In the genomic region with DNA sequence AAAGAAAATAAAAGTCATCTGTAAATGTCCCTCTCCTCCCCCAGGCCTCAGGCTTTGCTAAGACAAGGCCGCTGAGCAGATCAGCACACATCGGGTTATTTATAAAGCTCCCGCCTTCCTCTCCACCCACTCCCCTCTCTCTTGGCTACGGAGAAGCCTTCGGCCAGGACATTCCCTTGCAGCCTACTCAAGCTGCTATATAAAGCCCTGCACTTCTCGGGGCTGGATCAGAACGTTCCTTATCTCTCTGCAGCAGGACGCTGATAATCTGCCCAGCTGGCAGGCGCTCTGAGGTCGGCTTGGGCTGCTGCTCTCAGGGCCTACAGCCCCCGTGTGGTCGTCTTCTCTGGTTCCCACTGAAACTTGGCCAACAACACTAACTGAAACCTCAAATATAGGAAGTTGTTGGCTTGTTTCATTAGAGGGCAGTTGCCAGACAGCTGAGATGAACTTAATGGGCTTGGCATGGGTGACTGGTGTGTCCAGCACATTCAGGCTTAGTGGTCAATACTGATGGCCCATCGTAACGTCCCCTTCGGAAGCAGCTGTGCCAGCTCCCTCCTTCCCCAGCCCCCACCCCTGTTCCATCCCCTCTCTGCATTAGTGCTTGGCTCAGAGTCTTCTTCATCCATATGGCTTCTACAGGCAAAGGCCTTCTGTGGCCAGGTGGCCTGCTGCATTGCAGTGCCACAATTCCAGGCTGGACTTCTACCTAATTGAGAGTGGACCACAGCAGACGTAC, we compare ENCODE assay signal across 8 cellular contexts.
DNase-seq lines count a peak whose midpoint lies in the region; ATAC-seq and TF ChIP-seq lines count a peak whose summit lies in the region.

No MANE protein-coding gene starts in this region.

- TF ChIP-seq CTCF in AG04450 (IDR thresholded peaks at IDR 0.05; ENCODE audit: low read depth, low read length) (peak; percentile 53), foreskin fibroblast (IDR thresholded peaks at IDR 0.05; ENCODE audit: low read depth, low read length) (peak; percentile 30), parathyroid adenoma (IDR thresholded peaks at IDR 0.05) (no peak)

- H3K36me3 ChIP-seq in SJCRH30 (no peaks in the 10 kb centered on the region), parathyroid adenoma (ENCODE audit: control insufficient read depth, insufficient read depth, low read length) (no peaks in the 10 kb centered on the region)

- no peaks in the 10 kb centered on the region for H3K27me3 ChIP-seq in AG04450 (ENCODE audit: control insufficient read depth, insufficient read depth, low read length)
- H3K27me3 ChIP-seq in SJCRH30 = no peaks in the 10 kb centered on the region
- H3K27me3 ChIP-seq in parathyroid adenoma (ENCODE audit: control insufficient read depth, insufficient read depth, low read length) = no peaks in the 10 kb centered on the region

- H3K4me1 ChIP-seq in SJCRH30 (peaks cover 19% of the 10 kb centered on the region), parathyroid adenoma (peaks cover 10% of the 10 kb centered on the region)

- H2AFZ ChIP-seq in parathyroid adenoma = peak overlapping the region; percentile 75

- no peaks in the 10 kb centered on the region for H3K9me3 ChIP-seq in AG04450 (ENCODE audit: control insufficient read depth, insufficient read depth, low read length)
- H3K9me3 ChIP-seq in SJCRH30 (replicated peaks) = no peaks in the 10 kb centered on the region
- no peaks in the 10 kb centered on the region for H3K9me3 ChIP-seq in parathyroid adenoma (ENCODE audit: control insufficient read depth, low read length)

- H3K4me2 ChIP-seq in parathyroid adenoma (ENCODE audit: low read length) = peak overlapping the region; percentile 47

- H3K79me2 ChIP-seq in parathyroid adenoma = no peaks in the 10 kb centered on the region

- POLR2A ChIA-PET in AG04450 (lab: Yijun Ruan, JAX) = interaction anchor here (0.6 to 2.0 kb wide), 10 partner anchors 9 to 637 kb away, joined by 3 to 9 read pairs (median 3); a partner anchor contains a TSS

- no peak overlapping the region for H3K9ac ChIP-seq in parathyroid adenoma

- H3K4me3 ChIP-seq in AG04450 (ENCODE audit: low read depth, low read length) = no peak overlapping the region; the same call in 1 of the 2 replicates
- H3K4me3 ChIP-seq in SJCRH30 = no peak overlapping the region
- H3K4me3 ChIP-seq in foreskin fibroblast (ENCODE audit: low read depth in 1 of 2, low read length in 2 of 2) = no peak overlapping the region
- no peak overlapping the region for H3K4me3 ChIP-seq in parathyroid adenoma (ENCODE audit: low read depth, low read length)

- CTCF ChIA-PET in AG04450 (lab: Charles Lee) = interaction anchor here (0.5 to 5.5 kb wide), 12 partner anchors 9 to 638 kb away, joined by 3 to 34 read pairs (median 4); no protein-coding TSS in a partner anchor

- DNase-seq in AG04450 (ENCODE audit: low read depth, low spot score) (peak; percentile 78), SJCRH30 (peak; percentile 59 to 73), foreskin fibroblast (peak; percentile 68 to 81), NCI-H1092 treated with DMSO at 0.1 percent for 48 hours (lab: John Stamatoyannopoulos, UW) (no peak)
- no peak for DNase-seq in activated CD4-positive, alpha-beta T cell treated with anti-CD3 and anti-CD28 coated beads for 1 hour

- H3K27ac ChIP-seq in AG04450 (ENCODE audit: low read depth, low read length) (peak overlapping the region; percentile 62), SJCRH30 (peak overlapping the region; percentile 27), parathyroid adenoma (peak overlapping the region; percentile 44)

- ATAC-seq in GM19025 (IDR thresholded peaks at IDR 0.05; ENCODE audit: low read depth, unreplicated experiment) (peak; percentile 68), HG03095 (IDR thresholded peaks at IDR 0.05; ENCODE audit: unreplicated experiment) (peak; percentile 48)

Comparison
In these comparisons a context has a peak if more than half of its experiments do, and no peak if none do; other contexts are left out.
1. DNase-seq: peak in AG04450 (single experiment), SJCRH30 (2 of 2) and foreskin fibroblast (2 of 2); none in activated CD4-positive, alpha-beta T cell treated with anti-CD3 and anti-CD28 coated beads for 1 hour (single experiment) and NCI-H1092 treated with DMSO at 0.1 percent for 48 hours (single experiment).
2. Peak in every context shown above with its lines, with median percentiles within 50 percentile points of each other: H3K27ac ChIP-seq.